Comparison of ENCODE assay signal across 8 cellular contexts in genomic region chr10:11016959-11017574, GRCh38. TPM values are rescaled to one million over a fixed set of nuclear protein-coding genes. Genes with fewer than 3 reads are reported as not detected.
DNase-seq lines count a peak whose midpoint lies in the region; TF ChIP-seq lines count a peak whose summit lies in the region.

No MANE protein-coding gene starts in this region.

- CTCF ChIA-PET in activated CD4-positive, alpha-beta T cell treated with anti-CD3 and anti-CD28 coated beads, Interleukin-2, amount 10 ng/mL, durations not matched to agents 7 days and 5 days (lab: Charles Lee) = no interaction called here

- H3K4me3 ChIP-seq in KMS-11 (IDR thresholded peaks at IDR 0.05; ENCODE audit: insufficient read depth, low read depth, low read length) (no peak overlapping the region), epithelial cell of proximal tubule (ENCODE audit: low read depth, low read length) (peak overlapping the region; percentile 61)

- POLR2A ChIA-PET in activated CD4-positive, alpha-beta T cell treated with anti-CD3 and anti-CD28 coated beads, Interleukin-2, amount 10 ng/mL, durations not matched to agents 7 days and 5 days (lab: Charles Lee) = interaction anchor here (1.0 kb wide), 1 partner anchor 128 kb away, joined by 3 read pairs; no protein-coding TSS in a partner anchor

- peaks cover 29% of the 10 kb centered on the region for H3K4me1 Mint-ChIP-seq in activated CD4-positive, alpha-beta T cell treated with anti-CD3 and anti-CD28 coated beads, Interleukin-2, amount 10 ng/mL, durations not matched to agents 7 days and 5 days
- H3K4me1 Mint-ChIP-seq in osteocyte (ENCODE audit: unreplicated experiment) = peaks cover 13% of the 10 kb centered on the region

- H3K27me3 Mint-ChIP-seq in activated CD4-positive, alpha-beta T cell treated with anti-CD3 and anti-CD28 coated beads, Interleukin-2, amount 10 ng/mL, durations not matched to agents 7 days and 5 days = peaks cover 76% of the 10 kb centered on the region
- H3K27me3 Mint-ChIP-seq in osteocyte (ENCODE audit: unreplicated experiment) = peaks cover 8% of the 10 kb centered on the region

- peak overlapping the region; percentile 93 for H2AFZ ChIP-seq in KMS-11 (ENCODE audit: low read depth)

- H3K27ac ChIP-seq in KMS-11 = no peak overlapping the region

- peak overlapping the region; percentile 69 for H3K4me3 Mint-ChIP-seq in activated CD4-positive, alpha-beta T cell treated with anti-CD3 and anti-CD28 coated beads, Interleukin-2, amount 10 ng/mL, durations not matched to agents 7 days and 5 days
- peak overlapping the region; percentile 70 for H3K4me3 Mint-ChIP-seq in osteocyte (ENCODE audit: unreplicated experiment)

- no peaks in the 10 kb centered on the region for H4K20me1 ChIP-seq in KMS-11 (ENCODE audit: insufficient read depth)

- peak overlapping the region; percentile 43; the same call in 1 of the 2 replicates for H3K4me2 ChIP-seq in KMS-11

- TF ChIP-seq CTCF in KMS-11 (conservative IDR thresholded peaks at IDR 0.05; ENCODE audit: low read depth, low read length) (no peak), epithelial cell of proximal tubule (conservative IDR thresholded peaks at IDR 0.05; ENCODE audit: low read depth, low read length) (no peak), osteocyte (IDR thresholded peaks at IDR 0.05) (no peak)

- DNase-seq in activated CD4-positive, alpha-beta T cell treated with anti-CD3 and anti-CD28 coated beads, Interleukin-2, amount 10 ng/mL, durations not matched to agents 7 days and 5 days = peak; percentile 19
- DNase-seq in activated CD4-positive, alpha-beta T cell treated with anti-CD3 and anti-CD28 coated beads for 48 hours = no peak
- DNase-seq in epithelial cell of proximal tubule (ENCODE audit: low read depth) = no peak
- DNase-seq in osteocyte (ENCODE audit: extremely low spot score, unreplicated experiment) = no peak
- no peak for DNase-seq in NCI-H1694 (lab: John Stamatoyannopoulos, UW)
- no peak for DNase-seq in pons (ENCODE audit: low spot score)
- no peak for DNase-seq in epidermal melanocyte (ENCODE audit: insufficient read length, low spot score)

- H3K79me2 ChIP-seq in KMS-11 (ENCODE audit: insufficient read depth, low read depth) = no peaks in the 10 kb centered on the region

- peaks cover 14% of the 10 kb centered on the region for H3K4me1 ChIP-seq in KMS-11 (ENCODE audit: low read depth, poor library complexity, severe bottlenecking)

- no peak overlapping the region for H3K9ac ChIP-seq in KMS-11

- H3K27me3 ChIP-seq in KMS-11 (ENCODE audit: insufficient read depth, low read depth) = no peaks in the 10 kb centered on the region

- no peak overlapping the region for H3K27ac Mint-ChIP-seq in activated CD4-positive, alpha-beta T cell treated with anti-CD3 and anti-CD28 coated beads, Interleukin-2, amount 10 ng/mL, durations not matched to agents 7 days and 5 days
- H3K27ac Mint-ChIP-seq in osteocyte (ENCODE audit: unreplicated experiment) = peak overlapping the region; percentile 80

- no peaks in the 10 kb centered on the region for H3K36me3 ChIP-seq in KMS-11 (ENCODE audit: insufficient read depth)

- H3K36me3 Mint-ChIP-seq in activated CD4-positive, alpha-beta T cell treated with anti-CD3 and anti-CD28 coated beads, Interleukin-2, amount 10 ng/mL, durations not matched to agents 7 days and 5 days (ENCODE audit: low read depth) = peaks cover 3% of the 10 kb centered on the region
- no peaks in the 10 kb centered on the region for H3K36me3 Mint-ChIP-seq in osteocyte (ENCODE audit: unreplicated experiment)

- H3K9me3 Mint-ChIP-seq in activated CD4-positive, alpha-beta T cell treated with anti-CD3 and anti-CD28 coated beads, Interleukin-2, amount 10 ng/mL, durations not matched to agents 7 days and 5 days = no peaks in the 10 kb centered on the region
- H3K9me3 Mint-ChIP-seq in osteocyte (ENCODE audit: unreplicated experiment) = no peaks in the 10 kb centered on the region

RNA-seq across cellular contexts. Expression of gene CELF2, which starts 0.6 kb away (rescaled TPM):
- total RNA-seq in activated CD4-positive, alpha-beta T cell treated with anti-CD3 and anti-CD28 coated beads, Interleukin-2, amount 10 ng/mL, durations not matched to agents 7 days and 5 days = 100 to 1,000 TPM; 165 to 181 TPM
- 7.2 and 11.0 TPM in 2 replicates for total RNA-seq in epithelial cell of proximal tubule
- total RNA-seq in osteocyte = 33.8 and 35.8 TPM in 2 replicates
